ENCODE assay signal across 8 cellular contexts in genomic region chr5:115460476-115460875, GRCh38.
DNase-seq lines count a peak whose midpoint lies in the region; ATAC-seq and TF ChIP-seq lines count a peak whose summit lies in the region.

No MANE protein-coding gene starts in this region.

- no peak overlapping the region for H3K27ac Mint-ChIP-seq in stimulated activated memory B cell treated with anti-CD40 and anti-IgM and Interleukin-4, amounts not matched to agents 10 μg/mL and 1 μg/mL and 100 μg/mL, for 72 hours

- H3K9me3 Mint-ChIP-seq in stimulated activated memory B cell treated with anti-CD40 and anti-IgM and Interleukin-4, amounts not matched to agents 10 μg/mL and 1 μg/mL and 100 μg/mL, for 72 hours = no peaks in the 10 kb centered on the region

- peaks cover 17% of the 10 kb centered on the region for H3K27me3 Mint-ChIP-seq in stimulated activated memory B cell treated with anti-CD40 and anti-IgM and Interleukin-4, amounts not matched to agents 10 μg/mL and 1 μg/mL and 100 μg/mL, for 72 hours

- no peaks in the 10 kb centered on the region for H3K36me3 Mint-ChIP-seq in stimulated activated memory B cell treated with anti-CD40 and anti-IgM and Interleukin-4, amounts not matched to agents 10 μg/mL and 1 μg/mL and 100 μg/mL, for 72 hours

- DNase-seq in ELR (ENCODE audit: low read depth) (peak; percentile 97), GM20000 (ENCODE audit: low spot score) (peak; percentile 27), HS-27A (ENCODE audit: low read depth) (peak; percentile 54), dermis blood vessel endothelial cell (peak; percentile 92), Ammon's horn (ENCODE audit: low spot score) (no peak), retina (no peak), iPS-NIHi7 (ENCODE audit: extremely low spot score) (no peak)

- ATAC-seq in stimulated activated memory B cell treated with anti-CD40 and anti-IgM and Interleukin-4, amounts not matched to agents 10 μg/mL and 1 μg/mL and 100 μg/mL, for 72 hours = peak; percentile 65

- TF ChIP-seq CTCF in GM20000 (IDR thresholded peaks at IDR 0.05; ENCODE audit: extremely low read depth, missing control alignments) = no peak

- no peaks in the 10 kb centered on the region for H3K4me1 Mint-ChIP-seq in stimulated activated memory B cell treated with anti-CD40 and anti-IgM and Interleukin-4, amounts not matched to agents 10 μg/mL and 1 μg/mL and 100 μg/mL, for 72 hours

- H3K4me3 Mint-ChIP-seq in stimulated activated memory B cell treated with anti-CD40 and anti-IgM and Interleukin-4, amounts not matched to agents 10 μg/mL and 1 μg/mL and 100 μg/mL, for 72 hours = no peak overlapping the region

Comparison
In these comparisons a context has a peak if more than half of its experiments do, and no peak if none do; other contexts are left out.
1. DNase-seq: peak in ELR (single experiment), GM20000 (single experiment), HS-27A (single experiment) and dermis blood vessel endothelial cell (single experiment); none in Ammon's horn (single experiment), retina (single experiment) and iPS-NIHi7 (single experiment).